In genomic region chr20:59005523-59006166, GRCh38 we compare ENCODE assay signal across 7 cellular contexts. TPM values are rescaled to one million over a fixed set of nuclear protein-coding genes. Genes with fewer than 3 reads are reported as not detected.
DNase-seq lines count a peak whose midpoint lies in the region; ATAC-seq, FAIRE-seq and TF ChIP-seq lines count a peak whose summit lies in the region.

No MANE protein-coding gene starts in this region.

- no peak for TF ChIP-seq CTCF in HFFc6 (IDR thresholded peaks at IDR 0.05)
- TF ChIP-seq CTCF in keratinocyte (optimal IDR thresholded peaks at IDR 0.05 in 1 of 3, IDR thresholded peaks at IDR 0.05 in 1 of 3, conservative IDR thresholded peaks at IDR 0.05 in 1 of 3; ENCODE audit: extremely low read depth in 1 of 3, insufficient read depth in 2 of 3, low read length in 3 of 3), result no peak

- no peak for DNase-seq in HFFc6
- no peak for DNase-seq in activated CD8-positive, alpha-beta T cell treated with anti-CD3 and anti-CD28 coated beads, Interleukin-2, amount 10 ng/mL, durations not matched to agents 7 days and 5 days
- DNase-seq in keratinocyte (ENCODE audit: low read depth, low spot score), result no peak
- DNase-seq in stimulated activated naive CD8-positive, alpha-beta T cell treated with anti-CD3 and anti-CD28 coated beads, Interleukin-15, amount 100 ng/mL, for 72 hours, result no peak
- no peak for DNase-seq in frontal cortex (ENCODE audit: low spot score in 2 of 2)
- no peak for DNase-seq in NCI-H1048 (lab: John Stamatoyannopoulos, UW)
- no peak for DNase-seq in posterior vena cava (ENCODE audit: low spot score)

- peak overlapping the region; percentile 93 for H3K4me2 ChIP-seq in keratinocyte (ENCODE audit: control insufficient read depth, extremely low read depth, insufficient read depth, low read depth, low read length)

- peak overlapping the region; percentile 78 for H3K27ac Mint-ChIP-seq in HFFc6
- H3K27ac Mint-ChIP-seq in activated CD8-positive, alpha-beta T cell treated with anti-CD3 and anti-CD28 coated beads, Interleukin-2, amount 10 ng/mL, durations not matched to agents 7 days and 5 days, result peak overlapping the region; percentile 92
- peak overlapping the region; percentile 88 to 90 for H3K27ac Mint-ChIP-seq in stimulated activated naive CD8-positive, alpha-beta T cell treated with anti-CD3 and anti-CD28 coated beads, Interleukin-15, amount 100 ng/mL, for 72 hours

- no peaks in the 10 kb centered on the region for H4K20me1 ChIP-seq in keratinocyte (ENCODE audit: control insufficient read depth, extremely low read depth, insufficient read depth, low read length)

- H3K79me2 ChIP-seq in keratinocyte (ENCODE audit: control insufficient read depth, insufficient read depth, low read length), result peaks cover 16% of the 10 kb centered on the region

- dilution Hi-C loops in keratinocyte (cut with MboI; ENCODE audit: extremely low pct_ligation_motif_present, low sequenced_read_pairs), result no loop called here

- intact Hi-C loops in posterior vena cava (cut with DNase I), result no loop called here

- H3K27ac ChIP-seq in keratinocyte (ENCODE audit: control insufficient read depth, insufficient read depth, low read length), result no peak overlapping the region

- CTCF ChIA-PET in activated CD8-positive, alpha-beta T cell treated with anti-CD3 and anti-CD28 coated beads, Interleukin-2, amount 10 ng/mL, durations not matched to agents 7 days and 5 days (lab: Charles Lee), result interaction anchor here (0.6 kb wide), 1 partner anchor 117 kb away, joined by 3 read pairs; no protein-coding TSS in a partner anchor

- no peak for FAIRE-seq in keratinocyte (lab: Jason Lieb, UNC)
- FAIRE-seq in frontal cortex (lab: Jason Lieb, UNC), result no peak

- H3K9me3 Mint-ChIP-seq in HFFc6, result no peaks in the 10 kb centered on the region
- no peaks in the 10 kb centered on the region for H3K9me3 Mint-ChIP-seq in activated CD8-positive, alpha-beta T cell treated with anti-CD3 and anti-CD28 coated beads, Interleukin-2, amount 10 ng/mL, durations not matched to agents 7 days and 5 days (ENCODE audit: insufficient read depth)
- no peaks in the 10 kb centered on the region for H3K9me3 Mint-ChIP-seq in stimulated activated naive CD8-positive, alpha-beta T cell treated with anti-CD3 and anti-CD28 coated beads, Interleukin-15, amount 100 ng/mL, for 72 hours

- H3K9me1 ChIP-seq in keratinocyte (ENCODE audit: control insufficient read depth, extremely low read depth, insufficient read depth, low read length), result no peaks in the 10 kb centered on the region

- H3K4me1 Mint-ChIP-seq in HFFc6 (ENCODE audit: low read depth), result peaks cover 28% of the 10 kb centered on the region
- peaks cover 48% of the 10 kb centered on the region for H3K4me1 Mint-ChIP-seq in activated CD8-positive, alpha-beta T cell treated with anti-CD3 and anti-CD28 coated beads, Interleukin-2, amount 10 ng/mL, durations not matched to agents 7 days and 5 days (ENCODE audit: low read depth)
- peaks cover 55% of the 10 kb centered on the region for H3K4me1 Mint-ChIP-seq in stimulated activated naive CD8-positive, alpha-beta T cell treated with anti-CD3 and anti-CD28 coated beads, Interleukin-15, amount 100 ng/mL, for 72 hours

- no peaks in the 10 kb centered on the region for H3K27me3 ChIP-seq in keratinocyte (ENCODE audit: control insufficient read depth, extremely low read depth, insufficient read depth, low read length)

- peak overlapping the region; percentile 63 to 81 (median 80) for H3K4me3 ChIP-seq in keratinocyte (ENCODE audit: control insufficient read depth in 2 of 3, extremely low read depth in 1 of 3, insufficient read depth in 2 of 3, low read depth in 1 of 3, low read length in 3 of 3)

- ATAC-seq in activated CD8-positive, alpha-beta T cell treated with anti-CD3 and anti-CD28 coated beads, Interleukin-2, amount 10 ng/mL, durations not matched to agents 7 days and 5 days, result no peak
- no peak for ATAC-seq in stimulated activated naive CD8-positive, alpha-beta T cell treated with anti-CD3 and anti-CD28 coated beads, Interleukin-15, amount 100 ng/mL, for 72 hours

- H3K36me3 Mint-ChIP-seq in HFFc6 (ENCODE audit: low read depth), result peaks cover 13% of the 10 kb centered on the region
- H3K36me3 Mint-ChIP-seq in activated CD8-positive, alpha-beta T cell treated with anti-CD3 and anti-CD28 coated beads, Interleukin-2, amount 10 ng/mL, durations not matched to agents 7 days and 5 days (ENCODE audit: low read depth), result peaks cover 11% of the 10 kb centered on the region

- H3K9me3 ChIP-seq in keratinocyte (ENCODE audit: control insufficient read depth, low read depth, low read length), result no peaks in the 10 kb centered on the region

- peak overlapping the region; percentile 85 for H3K9ac ChIP-seq in keratinocyte (ENCODE audit: control insufficient read depth, extremely low read depth, insufficient read depth, low read length)

- POLR2A ChIA-PET in activated CD8-positive, alpha-beta T cell treated with anti-CD3 and anti-CD28 coated beads, Interleukin-2, amount 10 ng/mL, durations not matched to agents 7 days and 5 days (lab: Charles Lee), result interaction anchor here (1.0 kb wide), 1 partner anchor 10 kb away, joined by 4 read pairs; no protein-coding TSS in a partner anchor

- H3K4me3 Mint-ChIP-seq in HFFc6, result peak overlapping the region; percentile 87
- H3K4me3 Mint-ChIP-seq in activated CD8-positive, alpha-beta T cell treated with anti-CD3 and anti-CD28 coated beads, Interleukin-2, amount 10 ng/mL, durations not matched to agents 7 days and 5 days, result peak overlapping the region; percentile 72
- H3K4me3 Mint-ChIP-seq in stimulated activated naive CD8-positive, alpha-beta T cell treated with anti-CD3 and anti-CD28 coated beads, Interleukin-15, amount 100 ng/mL, for 72 hours, result peak overlapping the region; percentile 84 to 87

- H3K36me3 ChIP-seq in keratinocyte (ENCODE audit: control insufficient read depth in 2 of 2, extremely low read depth in 1 of 2, insufficient read depth in 2 of 2, low read length in 2 of 2), result peaks cover 8 to 18% of the 10 kb centered on the region in 2 experiments

- H3K4me1 ChIP-seq in keratinocyte (ENCODE audit: control insufficient read depth, extremely low read depth, insufficient read depth, low read length), result peaks cover 24% of the 10 kb centered on the region

- no peak overlapping the region for H2AFZ ChIP-seq in keratinocyte (ENCODE audit: control insufficient read depth, low read length)

- no peaks in the 10 kb centered on the region; the same call in 1 of the 2 replicates for H3K27me3 Mint-ChIP-seq in HFFc6 (ENCODE audit: insufficient read depth)
- H3K27me3 Mint-ChIP-seq in activated CD8-positive, alpha-beta T cell treated with anti-CD3 and anti-CD28 coated beads, Interleukin-2, amount 10 ng/mL, durations not matched to agents 7 days and 5 days (ENCODE audit: low read depth), result no peaks in the 10 kb centered on the region
- H3K27me3 Mint-ChIP-seq in stimulated activated naive CD8-positive, alpha-beta T cell treated with anti-CD3 and anti-CD28 coated beads, Interleukin-15, amount 100 ng/mL, for 72 hours, result no peaks in the 10 kb centered on the region

RNA-seq across cellular contexts. Expression of gene CTSZ, which starts 1.4 kb away (rescaled TPM):
- 100 to 1,000 TPM; 124 to 240 (median 136) TPM for total RNA-seq in HFFc6 (2021; fragmentation: NEBNext Ultra II Directional; extraction: Animal tissue kit (Norgen Biotek cat#: 25700))
- 10 to 100 TPM; 42.4 to 44.0 TPM for total RNA-seq in activated CD8-positive, alpha-beta T cell treated with anti-CD3 and anti-CD28 coated beads, Interleukin-2, amount 10 ng/mL, durations not matched to agents 7 days and 5 days
- polyA plus RNA-seq in keratinocyte, result 102 to 171 TPM (median 138 TPM) in 3 replicates
- 63.5 TPM for polyA plus RNA-seq in keratinocyte (2011; ENCODE audit: low read depth)
- 76.8 and 119 TPM in 2 replicates for polyA plus RNA-seq in keratinocyte (2011; cell fraction: cytosol; rRNA removed)
- polyA plus RNA-seq in keratinocyte (2011; cell fraction: nucleus; rRNA removed), result 133 and 140 TPM in 2 replicates
- polyA plus RNA-seq in keratinocyte (2012; ENCODE audit: low replicate concordance), result 25.5 and 178 TPM in 2 replicates
- polyA minus RNA-seq in keratinocyte, result 74.1 to 149 TPM (median 79.1 TPM) in 3 replicates
- polyA minus RNA-seq in keratinocyte (2011; cell fraction: cytosol; rRNA and poly(A)+ RNA removed), result 105 TPM
- 54.2 and 59.5 TPM in 2 replicates for polyA minus RNA-seq in keratinocyte (2011; cell fraction: nucleus; rRNA and poly(A)+ RNA removed)
- total RNA-seq in frontal cortex (10.6 TPM), posterior vena cava (100 to 1,000 TPM; 107 to 164 TPM)

RNA-seq across cellular contexts. Expression of gene TUBB1, which starts 13.6 kb away (rescaled TPM):
- not detected for total RNA-seq in HFFc6 (2021; fragmentation: NEBNext Ultra II Directional; extraction: Animal tissue kit (Norgen Biotek cat#: 25700))
- not detected for total RNA-seq in activated CD8-positive, alpha-beta T cell treated with anti-CD3 and anti-CD28 coated beads, Interleukin-2, amount 10 ng/mL, durations not matched to agents 7 days and 5 days
- polyA plus RNA-seq in keratinocyte, result 0.03 TPM in 1 of 3 replicates, not detected in the others
- polyA plus RNA-seq in keratinocyte (2011; ENCODE audit: low read depth), result not detected
- polyA plus RNA-seq in keratinocyte (2011; cell fraction: cytosol; rRNA removed), result not detected in 2 replicates
- polyA plus RNA-seq in keratinocyte (2011; cell fraction: nucleus; rRNA removed), result 0.04 TPM in 1 of 2 replicates, not detected in the other
- polyA plus RNA-seq in keratinocyte (2012; ENCODE audit: low replicate concordance), result 0.02 and 0.08 TPM in 2 replicates
- polyA minus RNA-seq in keratinocyte, result not detected in 3 replicates
- polyA minus RNA-seq in keratinocyte (2011; cell fraction: cytosol; rRNA and poly(A)+ RNA removed), result not detected
- polyA minus RNA-seq in keratinocyte (2011; cell fraction: nucleus; rRNA and poly(A)+ RNA removed), result not detected in 2 replicates
- 0.41 TPM for total RNA-seq in frontal cortex
- total RNA-seq in posterior vena cava, result under 1 TPM; 0.43 to 0.74 TPM

RNA-seq across cellular contexts. Expression of gene NELFCD, which starts 24.6 kb away (rescaled TPM):
- 10 to 100 TPM; 52.3 to 64.0 (median 62.1) TPM for total RNA-seq in HFFc6 (2021; fragmentation: NEBNext Ultra II Directional; extraction: Animal tissue kit (Norgen Biotek cat#: 25700))
- 10 to 100 TPM; 89.0 to 89.5 TPM for total RNA-seq in activated CD8-positive, alpha-beta T cell treated with anti-CD3 and anti-CD28 coated beads, Interleukin-2, amount 10 ng/mL, durations not matched to agents 7 days and 5 days
- polyA plus RNA-seq in keratinocyte, result 59.7 to 105 TPM (median 68.5 TPM) in 3 replicates
- polyA plus RNA-seq in keratinocyte (2011; ENCODE audit: low read depth), result 93.9 TPM
- polyA plus RNA-seq in keratinocyte (2011; cell fraction: cytosol; rRNA removed), result 83.6 and 87.1 TPM in 2 replicates
- polyA plus RNA-seq in keratinocyte (2011; cell fraction: nucleus; rRNA removed), result 98.2 and 131 TPM in 2 replicates
- polyA plus RNA-seq in keratinocyte (2012; ENCODE audit: low replicate concordance), result 48.8 and 62.0 TPM in 2 replicates
- 53.2 to 86.3 TPM (median 75.3 TPM) in 3 replicates for polyA minus RNA-seq in keratinocyte
- 29.9 TPM for polyA minus RNA-seq in keratinocyte (2011; cell fraction: cytosol; rRNA and poly(A)+ RNA removed)
- 20.0 and 32.0 TPM in 2 replicates for polyA minus RNA-seq in keratinocyte (2011; cell fraction: nucleus; rRNA and poly(A)+ RNA removed)
- total RNA-seq in frontal cortex (45.7 TPM), posterior vena cava (10 to 100 TPM; 25.9 to 28.2 TPM)

RNA-seq across cellular contexts. Expression of gene ATP5F1E, which starts 26.5 kb away (rescaled TPM):
- 10 to 100 TPM; 75.0 to 91.4 (median 84.4) TPM for total RNA-seq in HFFc6 (2021; fragmentation: NEBNext Ultra II Directional; extraction: Animal tissue kit (Norgen Biotek cat#: 25700))
- 10 to 100 TPM; 97.8 to 98.8 TPM for total RNA-seq in activated CD8-positive, alpha-beta T cell treated with anti-CD3 and anti-CD28 coated beads, Interleukin-2, amount 10 ng/mL, durations not matched to agents 7 days and 5 days
- 48.3 to 100 TPM (median 99.7 TPM) in 3 replicates for polyA plus RNA-seq in keratinocyte
- polyA plus RNA-seq in keratinocyte (2011; ENCODE audit: low read depth), result 103 TPM
- polyA plus RNA-seq in keratinocyte (2011; cell fraction: cytosol; rRNA removed), result 59.0 and 59.8 TPM in 2 replicates
- 9.8 and 16.4 TPM in 2 replicates for polyA plus RNA-seq in keratinocyte (2011; cell fraction: nucleus; rRNA removed)
- polyA plus RNA-seq in keratinocyte (2012; ENCODE audit: low replicate concordance), result 71.0 and 118 TPM in 2 replicates
- 5.2 to 8.3 TPM (median 6.4 TPM) in 3 replicates for polyA minus RNA-seq in keratinocyte
- 37.8 TPM for polyA minus RNA-seq in keratinocyte (2011; cell fraction: cytosol; rRNA and poly(A)+ RNA removed)
- 3.3 and 3.9 TPM in 2 replicates for polyA minus RNA-seq in keratinocyte (2011; cell fraction: nucleus; rRNA and poly(A)+ RNA removed)
- total RNA-seq in frontal cortex (38.3 TPM), posterior vena cava (10 to 100 TPM; 58.3 to 74.7 TPM)

RNA-seq across cellular contexts. Expression of gene PRELID3B, which starts 36.9 kb away (rescaled TPM):
- 10 to 100 TPM; 55.2 to 64.1 (median 59.8) TPM for total RNA-seq in HFFc6 (2021; fragmentation: NEBNext Ultra II Directional; extraction: Animal tissue kit (Norgen Biotek cat#: 25700))
- total RNA-seq in activated CD8-positive, alpha-beta T cell treated with anti-CD3 and anti-CD28 coated beads, Interleukin-2, amount 10 ng/mL, durations not matched to agents 7 days and 5 days, result 10 to 100 TPM; 80.1 to 81.6 TPM
- polyA plus RNA-seq in keratinocyte, result 70.7 to 86.9 TPM (median 75.3 TPM) in 3 replicates
- 211 TPM for polyA plus RNA-seq in keratinocyte (2011; ENCODE audit: low read depth)
- 66.1 and 129 TPM in 2 replicates for polyA plus RNA-seq in keratinocyte (2011; cell fraction: cytosol; rRNA removed)
- 26.8 and 42.0 TPM in 2 replicates for polyA plus RNA-seq in keratinocyte (2011; cell fraction: nucleus; rRNA removed)
- polyA plus RNA-seq in keratinocyte (2012; ENCODE audit: low replicate concordance), result 79.1 and 112 TPM in 2 replicates
- 90.1 to 126 TPM (median 96.3 TPM) in 3 replicates for polyA minus RNA-seq in keratinocyte
- 106 TPM for polyA minus RNA-seq in keratinocyte (2011; cell fraction: cytosol; rRNA and poly(A)+ RNA removed)
- 26.6 and 32.0 TPM in 2 replicates for polyA minus RNA-seq in keratinocyte (2011; cell fraction: nucleus; rRNA and poly(A)+ RNA removed)
- 68.9 TPM for total RNA-seq in frontal cortex
- 10 to 100 TPM; 24.1 to 34.1 TPM for total RNA-seq in posterior vena cava
